Comparison of ENCODE assay signal across 8 cellular contexts in the genomic region with DNA sequence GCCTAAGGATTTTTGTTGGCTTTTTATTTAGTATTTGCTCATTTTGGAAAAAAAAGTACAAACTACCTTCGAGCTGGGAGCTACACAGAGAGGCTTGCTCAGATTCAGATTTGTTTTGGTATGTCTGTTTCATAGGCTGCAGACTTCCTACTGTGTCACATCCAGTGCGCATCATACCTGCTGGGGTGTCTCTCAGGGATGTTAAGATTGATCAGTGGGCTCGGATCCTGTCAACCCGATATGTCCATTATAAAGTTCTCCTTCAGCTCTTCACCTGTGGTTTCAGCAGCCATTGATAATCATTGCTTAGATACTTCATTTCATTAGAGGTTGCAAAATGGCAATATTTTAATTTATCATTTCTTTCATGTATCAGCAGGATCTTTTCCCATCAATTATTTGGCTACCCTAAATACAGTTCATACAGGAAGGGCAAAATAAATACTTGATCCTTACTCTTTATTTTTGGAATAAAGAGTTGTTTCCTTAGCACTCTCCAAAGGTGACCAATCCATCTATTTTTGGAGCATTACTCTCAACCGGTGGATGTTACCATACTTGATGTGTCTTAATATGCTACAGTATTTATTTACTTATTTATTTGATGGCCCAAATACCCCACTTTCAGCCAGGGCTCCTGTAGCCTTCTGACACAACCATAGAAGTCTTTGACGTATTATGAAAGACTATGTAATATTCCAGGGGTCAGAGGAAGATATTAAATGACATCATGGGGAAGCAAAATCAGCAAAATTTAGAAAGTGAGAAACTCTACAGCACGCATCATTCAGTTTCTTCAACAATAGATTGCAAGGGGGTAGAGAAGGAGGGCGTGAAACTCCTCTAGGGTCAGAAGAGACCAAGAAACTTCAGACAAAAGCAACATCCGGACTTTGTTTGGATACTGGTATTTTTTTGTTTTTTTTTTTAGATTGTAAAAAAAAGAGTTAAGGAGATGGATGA. TPM values are rescaled to one million over a fixed set of nuclear protein-coding genes. Genes with fewer than 3 reads are reported as not detected.
DNase-seq lines count a peak whose midpoint lies in the region; ATAC-seq and TF ChIP-seq lines count a peak whose summit lies in the region.

No MANE protein-coding gene starts in this region.

- peaks cover 0 to 7% (median 5%) of the 10 kb centered on the region in 4 donors for H3K4me1 ChIP-seq in transverse colon

- DNase-seq in CD1c-positive myeloid dendritic cell (ENCODE audit: extremely low spot score) (peak; percentile 13), HFF-Myc (ENCODE audit: extremely low read depth, low read depth) (no peak), astrocyte of the spinal cord (ENCODE audit: low read depth, low spot score) (no peak), myocyte (ENCODE audit: low read depth) (peak; percentile 49), islet precursor cell (no peak), Kasumi-1 (lab: John Stamatoyannopoulos, UW) (no peak), transverse colon (no peak)

- H3K9me3 ChIP-seq in transverse colon, result no peaks in the 10 kb centered on the region

- in situ Hi-C loops in astrocyte of the spinal cord (cut with HindIII; ENCODE audit: low sequenced_read_pairs) (no loop called here), transverse colon (cut with MboI; ENCODE audit: low pct_ligation_motif_present in 1 of 4, low pct_unique_long_range_greater_than_20kb in 1 of 4, low sequenced_read_pairs in 3 of 4) (no loop called here)

- no peaks in the 10 kb centered on the region for H3K27me3 ChIP-seq in transverse colon

- ATAC-seq in GM19467 (IDR thresholded peaks at IDR 0.05; ENCODE audit: unreplicated experiment), result no peak

- TF ChIP-seq EP300 in transverse colon (IDR thresholded peaks at IDR 0.05; ENCODE audit: low read depth), result no peak

- no peak for TF ChIP-seq POLR2A in transverse colon (IDR thresholded peaks at IDR 0.05)

- TF ChIP-seq CTCF in HFF-Myc (IDR thresholded peaks at IDR 0.05; ENCODE audit: low read depth, low read length, missing control alignments) (no peak), astrocyte of the spinal cord (IDR thresholded peaks at IDR 0.05; ENCODE audit: low read depth, low read length) (no peak), transverse colon (IDR thresholded peaks at IDR 0.05) (no peak)

- H3K27ac ChIP-seq in transverse colon, result no peak overlapping the region

- H3K4me3 ChIP-seq in HFF-Myc (replicated peaks; ENCODE audit: low read depth, low read length) (peak overlapping the region; percentile 48), astrocyte of the spinal cord (ENCODE audit: low read depth, low read length) (peak overlapping the region; percentile 47), transverse colon (peak overlapping the region in 2 of 4 donors; percentile 47 to 62)

- 57 to 70% methylated on average over 7 to 9 of the region's 9 CpGs for WGBS in transverse colon (ENCODE audit: low coverage in 1 of 2), 2 donors

- intact Hi-C loops in transverse colon (cut with DNase I; ENCODE audit: low total_unique reads), result no loop called here

- no peaks in the 10 kb centered on the region for H3K36me3 ChIP-seq in transverse colon

RNA-seq across cellular contexts. Expression of a gene that starts 55.3 kb away (rescaled TPM):
- total RNA-seq in myocyte, result 214 and 222 TPM in 2 replicates
- polyA plus RNA-seq in myocyte (2012), result 155 TPM
- 100 to 1,000 TPM; 223 to 364 (median 237) TPM for total RNA-seq in transverse colon

Comparison
In these comparisons a context has a peak if more than half of its experiments do, and no peak if none do; other contexts are left out.
1. DNase-seq: peak in CD1c-positive myeloid dendritic cell (single experiment) and myocyte (single experiment); none in HFF-Myc (single experiment), astrocyte of the spinal cord (single experiment), islet precursor cell (single experiment), Kasumi-1 (0 of 2) and transverse colon (single experiment).